ENCODE assay signal across 24 cellular contexts in genomic region chr22:49518436-49518970, GRCh38.
"Had no signal": no experiment of that assay in that cellular context is flagged by ENCODE, and none has a peak within 500 bp of the region (broad histone marks: within the 10 kb centered on the region; RNA-seq: fewer than 3 reads in every experiment).

No MANE protein-coding gene starts in this region.

- H3K9me3 ChIP-seq: esophagus squamous epithelium, neutrophil, prostate gland had no signal

- DNase-seq: cerebellar nuclear complex; cortex of kidney; effector memory CD8-positive, alpha-beta T cell; erythroblast; esophagus squamous epithelium; foreskin melanocyte; glutamatergic neuron; heart right ventricle; hippocampal formation; kidney glomerular epithelial cell; mammary epithelial cell; mesendoderm; stimulated activated CD4-positive, alpha-beta T cell treated with anti-CD3 and anti-CD28 coated beads, Interleukin-15, amount 100 ng/mL, for 24 hours; stimulated activated CD4-positive, alpha-beta T cell treated with anti-CD3 and anti-CD28 coated beads, Interleukin-2, amount 100 ng/mL, for 48 hours; stimulated activated naive B cell treated with anti-CD40 and anti-IgM and Interleukin-4, amounts not matched to agents 10 μg/mL and 1 μg/mL and 100 μg/mL, for 72 hours; upper lobe of left lung had no signal

- H3K27me3 ChIP-seq: right atrium auricular region, tibial nerve, upper lobe of left lung had no signal

- H3K36me3 ChIP-seq: esophagus squamous epithelium, heart right ventricle, neutrophil, prostate gland, right atrium auricular region, thoracic aorta, tibial nerve, upper lobe of left lung had no signal

- H3K27ac ChIP-seq: esophagus squamous epithelium, heart right ventricle, neutrophil, prostate gland, right atrium auricular region, skin epidermis, thoracic aorta, tibial nerve, upper lobe of left lung had no signal

- ATAC-seq: effector memory CD8-positive, alpha-beta T cell; heart right ventricle; left lobe of liver; naive thymus-derived CD8-positive, alpha-beta T cell; stimulated activated naive B cell treated with anti-CD40 and anti-IgM and Interleukin-4, amounts not matched to agents 10 μg/mL and 1 μg/mL and 100 μg/mL, for 72 hours had no signal

- H3K4me3 ChIP-seq: esophagus squamous epithelium, heart right ventricle, prostate gland, right atrium auricular region, skin epidermis, thoracic aorta, tibial nerve, upper lobe of left lung had no signal

- H3K4me1 ChIP-seq: esophagus squamous epithelium, prostate gland, tibial nerve, upper lobe of left lung had no signal
